Comparison of ENCODE assay signal across 1 cellular context in the genomic region with DNA sequence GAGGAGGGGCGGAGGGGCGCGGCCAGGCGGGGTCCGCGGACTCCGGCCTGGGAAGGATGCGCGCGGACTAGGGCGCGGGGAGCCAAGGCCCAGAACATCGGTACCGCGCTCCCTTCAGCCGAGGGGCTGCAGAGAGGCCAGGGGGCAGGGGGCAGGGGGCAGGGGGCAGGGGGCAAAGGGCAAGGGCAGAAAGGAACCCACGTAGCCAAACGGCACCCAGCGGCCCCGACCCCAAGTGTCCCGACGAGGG.
TF ChIP-seq lines count a peak whose summit lies in the region.

No MANE protein-coding gene starts in this region.

TF ChIP-seq in H1, 55 proteins besides CTCF, POLR2A, EP300 and RAD21:
- TF ChIP-seq RBBP5 (IDR thresholded peaks at IDR 0.05; ENCODE audit: borderline replicate concordance, low read depth, low read length) (no peak), SAP30 (IDR thresholded peaks at IDR 0.05; ENCODE audit: insufficient read depth, insufficient replicate concordance, low read length) (no peak), BRCA1 (IDR thresholded peaks at IDR 0.05; ENCODE audit: low read depth, low read length) (no peak), JUN (IDR thresholded peaks at IDR 0.05; ENCODE audit: low read depth, low read length) (no peak), CHD1 (IDR thresholded peaks at IDR 0.05; ENCODE audit: low read depth, low read length) (no peak), TCF12 (IDR thresholded peaks at IDR 0.05; ENCODE audit: low read depth, low read length) (no peak), SUZ12 (IDR thresholded peaks at IDR 0.05; ENCODE audit: low read length) (no peak), POU5F1 (IDR thresholded peaks at IDR 0.05; ENCODE audit: low read depth, low read length) (no peak), SIRT6 (IDR thresholded peaks at IDR 0.05; ENCODE audit: low read length) (no peak)
TF ChIP-seq in H1: peak in this region for 0.
